In genomic region chr13:98985591-98985990, GRCh38 we compare ENCODE assay signal across 19 cellular contexts.
"Had no signal": no experiment of that assay in that cellular context is flagged by ENCODE, and none has a peak within 500 bp of the region (broad histone marks: within the 10 kb centered on the region; RNA-seq: fewer than 3 reads in every experiment).

No MANE protein-coding gene starts in this region.

- DNase-seq: colonic mucosa; heart right ventricle; hypothalamus; kidney glomerular epithelial cell; nucleus accumbens; pancreas; psoas muscle; retina; stimulated activated CD4-positive, alpha-beta T cell treated with anti-CD3 and anti-CD28 coated beads, Interleukin-12 subunit alpha, Interleukin-12 subunit beta, amount 100 ng/mL, for 4 hours; stimulated activated naive CD4-positive, alpha-beta T cell; stomach; substantia nigra; transverse colon had no signal

- H3K9ac ChIP-seq: neural progenitor cell had no signal

- H3K4me1 ChIP-seq: colonic mucosa, pancreas, psoas muscle had no signal

- ATAC-seq: natural killer cell treated with Interleukin-12 subunit alpha and Interleukin-12 subunit beta and Interleukin-15 and Interleukin-18, amount 100 ng/mL, for 72 hours; psoas muscle had no signal

- H3K9me3 Mint-ChIP-seq: natural killer cell treated with Interleukin-12 subunit alpha and Interleukin-12 subunit beta and Interleukin-15 and Interleukin-18, amount 100 ng/mL, for 72 hours; neural progenitor cell had no signal

- H3K27ac ChIP-seq: colonic mucosa, neural progenitor cell, pancreas, psoas muscle, stomach, thoracic aorta, transverse colon had no signal

- H3K36me3 Mint-ChIP-seq: natural killer cell treated with Interleukin-12 subunit alpha and Interleukin-12 subunit beta and Interleukin-15 and Interleukin-18, amount 100 ng/mL, for 72 hours; neural progenitor cell had no signal

- H3K9me3 ChIP-seq: colonic mucosa, pancreas, psoas muscle, stomach, thoracic aorta, transverse colon had no signal

- H3K27me3 Mint-ChIP-seq: natural killer cell treated with Interleukin-12 subunit alpha and Interleukin-12 subunit beta and Interleukin-15 and Interleukin-18, amount 100 ng/mL, for 72 hours had no signal

- H3K4me2 ChIP-seq: neural progenitor cell had no signal

- H3K4me3 ChIP-seq: colonic mucosa, heart right ventricle, neural progenitor cell, pancreas, psoas muscle, stomach, thoracic aorta, transverse colon had no signal

- H3K4me3 Mint-ChIP-seq: natural killer cell treated with Interleukin-12 subunit alpha and Interleukin-12 subunit beta and Interleukin-15 and Interleukin-18, amount 100 ng/mL, for 72 hours; neural progenitor cell had no signal

- H3K27me3 ChIP-seq: colonic mucosa, neural progenitor cell, pancreas, stomach, transverse colon had no signal

- H3K27ac Mint-ChIP-seq: natural killer cell treated with Interleukin-12 subunit alpha and Interleukin-12 subunit beta and Interleukin-15 and Interleukin-18, amount 100 ng/mL, for 72 hours; neural progenitor cell had no signal

- H2AFZ ChIP-seq: neural progenitor cell had no signal

- H3K36me3 ChIP-seq: colonic mucosa, heart right ventricle, neural progenitor cell, pancreas, stomach, thoracic aorta, transverse colon had no signal

- FAIRE-seq: frontal cortex, islet of Langerhans, pancreas, small intestine had no signal
